18 cellular contexts compared by ENCODE assay signal in genomic region chr16:83355570-83356218, GRCh38.
"Had no signal": no experiment of that assay in that cellular context is flagged by ENCODE, and none has a peak within 500 bp of the region (broad histone marks: within the 10 kb centered on the region; RNA-seq: fewer than 3 reads in every experiment).

No MANE protein-coding gene starts in this region.

- ATAC-seq: effector memory CD8-positive, alpha-beta T cell had no signal

- DNase-seq: activated CD4-positive, alpha-beta memory T cell treated with anti-CD3 and anti-CD28 coated beads, Interleukin-2, amount 10 ng/mL, durations not matched to agents 7 days and 5 days; activated naive CD4-positive, alpha-beta T cell treated with Interleukin-2 at 50 U/mL for 16 hours; activated naive CD8-positive, alpha-beta T cell treated with anti-CD3 and anti-CD28 coated beads, Interleukin-2, amount 10 ng/mL, durations not matched to agents 7 days and 5 days; colonic mucosa; effector memory CD8-positive, alpha-beta T cell; left ventricle myocardium superior; ovary; psoas muscle; stimulated activated CD4-positive, alpha-beta T cell treated with anti-CD3 and anti-CD28 coated beads, Interleukin-12 subunit alpha, Interleukin-12 subunit beta, amount 100 ng/mL, for 4 hours; stimulated activated CD4-positive, alpha-beta T cell treated with anti-CD3 and anti-CD28 coated beads, Interleukin-1b, Interleukin-23, amount 100 ng/mL, for 48 hours; T1000 had no signal

- H3K4me1 ChIP-seq: colonic mucosa, esophagus muscularis mucosa, testis, vagina had no signal

- H3K4me3 ChIP-seq: colonic mucosa, dorsolateral prefrontal cortex, esophagus muscularis mucosa, gastrocnemius medialis, ovary, psoas muscle, testis, vagina had no signal

- H3K9me3 ChIP-seq: colonic mucosa, esophagus muscularis mucosa, gastrocnemius medialis, neutrophil, ovary, psoas muscle, testis, vagina had no signal

- FAIRE-seq: bronchial epithelial cell had no signal

- H3K27ac ChIP-seq: colonic mucosa, esophagus muscularis mucosa, neutrophil, ovary, psoas muscle, testis, vagina had no signal

- H3K36me3 ChIP-seq: colonic mucosa, esophagus muscularis mucosa, gastrocnemius medialis, neutrophil, ovary, vagina had no signal

- H3K27me3 ChIP-seq: colonic mucosa, dorsolateral prefrontal cortex, esophagus muscularis mucosa, gastrocnemius medialis, neutrophil, ovary, testis, vagina had no signal
